11 cellular contexts compared by ENCODE assay signal in genomic region chr17:78130080-78130438, GRCh38. TPM values are rescaled to one million over a fixed set of nuclear protein-coding genes. Genes with fewer than 3 reads are reported as not detected.
A peak's percentile ranks its signal among the peaks of the same experiment; 100 is the strongest.
DNase-seq lines count a peak whose midpoint lies in the region; ATAC-seq, FAIRE-seq and TF ChIP-seq lines count a peak whose summit lies in the region.
"Had no signal": no experiment of that assay in that cellular context is flagged by ENCODE, and none has a peak within 500 bp of the region (broad histone marks: within the 10 kb centered on the region; RNA-seq: fewer than 3 reads in every experiment).

No MANE protein-coding gene starts in this region.

- peaks cover 30% of the 10 kb centered on the region for H3K36me3 Mint-ChIP-seq in activated T-helper 1 cell treated with anti-CD3 and anti-CD28 coated beads, Interleukin-12 subunit alpha, Interleukin-12 subunit beta, Interleukin-2, Interleukin-4 antibody, amounts not matched to agents 30 ng/mL and 10 ng/mL and 1 ng/mL, durations not matched to agents 14 hours and 24 hours and 36 hours (ENCODE audit: low read depth)
- H3K36me3 Mint-ChIP-seq in naive B cell: peaks cover 0 to 5% of the 10 kb centered on the region in 2 donors

- peaks cover 29% of the 10 kb centered on the region for H4K20me1 ChIP-seq in BLaER1

- ATAC-seq in naive B cell (ENCODE audit: low read depth in 2 of 2) (no peak), psoas muscle (no peak)

- no peaks in the 10 kb centered on the region for H3K27me3 Mint-ChIP-seq in activated T-helper 1 cell treated with anti-CD3 and anti-CD28 coated beads, Interleukin-12 subunit alpha, Interleukin-12 subunit beta, Interleukin-2, Interleukin-4 antibody, amounts not matched to agents 30 ng/mL and 10 ng/mL and 1 ng/mL, durations not matched to agents 14 hours and 24 hours and 36 hours (ENCODE audit: insufficient read depth)
- H3K27me3 Mint-ChIP-seq in naive B cell: no peaks in the 10 kb centered on the region

- TF ChIP-seq CTCF in psoas muscle (IDR thresholded peaks at IDR 0.05): no peak

- peaks cover 54% of the 10 kb centered on the region for H3K4me1 Mint-ChIP-seq in activated T-helper 1 cell treated with anti-CD3 and anti-CD28 coated beads, Interleukin-12 subunit alpha, Interleukin-12 subunit beta, Interleukin-2, Interleukin-4 antibody, amounts not matched to agents 30 ng/mL and 10 ng/mL and 1 ng/mL, durations not matched to agents 14 hours and 24 hours and 36 hours (ENCODE audit: low read depth)
- H3K4me1 Mint-ChIP-seq in naive B cell: peaks cover 58 to 81% (median 58%) of the 10 kb centered on the region in 3 donors

- H3K27me3 ChIP-seq in BLaER1 (no peaks in the 10 kb centered on the region), psoas muscle (ENCODE audit: insufficient read depth in 3 of 3, low read length in 2 of 3) (peaks cover 0 to 57% (median 16%) of the 10 kb centered on the region in 3 donors)

- no peaks in the 10 kb centered on the region for H3K9me3 Mint-ChIP-seq in activated T-helper 1 cell treated with anti-CD3 and anti-CD28 coated beads, Interleukin-12 subunit alpha, Interleukin-12 subunit beta, Interleukin-2, Interleukin-4 antibody, amounts not matched to agents 30 ng/mL and 10 ng/mL and 1 ng/mL, durations not matched to agents 14 hours and 24 hours and 36 hours
- no peaks in the 10 kb centered on the region for H3K9me3 Mint-ChIP-seq in naive B cell

- no peaks in the 10 kb centered on the region for H3K9me3 ChIP-seq in BLaER1
- no peaks in the 10 kb centered on the region for H3K9me3 ChIP-seq in psoas muscle

- H3K27ac Mint-ChIP-seq in activated T-helper 1 cell treated with anti-CD3 and anti-CD28 coated beads, Interleukin-12 subunit alpha, Interleukin-12 subunit beta, Interleukin-2, Interleukin-4 antibody, amounts not matched to agents 30 ng/mL and 10 ng/mL and 1 ng/mL, durations not matched to agents 14 hours and 24 hours and 36 hours: peak overlapping the region; percentile 99
- peak overlapping the region; percentile 70 to 99 (median 98) for H3K27ac Mint-ChIP-seq in naive B cell

- peaks cover 15% of the 10 kb centered on the region for H3K36me3 ChIP-seq in BLaER1
- H3K36me3 ChIP-seq in psoas muscle (ENCODE audit: insufficient read depth in 1 of 2, low read depth in 1 of 2): no peaks in the 10 kb centered on the region

- DNase-seq in GM12892 (ENCODE audit: insufficient read length) (no peak), naive B cell (peak; percentile 34), psoas muscle (no peak), NCI-H1930 (lab: John Stamatoyannopoulos, UW) (no peak), NCI-H187 (lab: John Stamatoyannopoulos, UW) (no peak), pons (ENCODE audit: low spot score) (no peak)
- DNase-seq in activated T-helper 1 cell treated with anti-CD3 and anti-CD28 coated beads, Interleukin-12 subunit alpha, Interleukin-12 subunit beta, Interleukin-2, Interleukin-4 antibody, amounts not matched to agents 30 ng/mL and 10 ng/mL and 1 ng/mL, durations not matched to agents 14 hours and 24 hours and 36 hours (ENCODE audit: low spot score): no peak

- intact Hi-C loops in activated T-helper 1 cell treated with anti-CD3 and anti-CD28 coated beads, Interleukin-12 subunit alpha, Interleukin-12 subunit beta, Interleukin-2, Interleukin-4 antibody, amounts not matched to agents 30 ng/mL and 10 ng/mL and 1 ng/mL, durations not matched to agents 14 hours and 24 hours and 36 hours (cut with micrococcal nuclease): loop anchor here (1.0 to 5.0 kb wide), 7 partner anchors 10 to 1403 kb away; partner anchors contain the start of genes JMJD6, METTL23 and TNRC6C
- intact Hi-C loops in psoas muscle (cut with DNase I): no loop called here

- WGBS in psoas muscle, 3 donors: 61 to 73% (median 71%) methylated on average over 6 of the region's 6 CpGs

- H3K4me3 ChIP-seq in BLaER1: peak overlapping the region; percentile 93
- H3K4me3 ChIP-seq in psoas muscle: no peak overlapping the region

- no peak for TF ChIP-seq POLR2A in GM12892 (IDR thresholded peaks at IDR 0.05; ENCODE audit: low read depth, low read length)

- peak overlapping the region; percentile 100 for H3K4me2 ChIP-seq in BLaER1

- H3K4me1 ChIP-seq in BLaER1 (peaks cover 86% of the 10 kb centered on the region), psoas muscle (peaks cover 9% of the 10 kb centered on the region)

- peak; percentile 14 for FAIRE-seq in GM12892 (lab: Jason Lieb, UNC)

- peak overlapping the region; percentile 79 for H3K9ac ChIP-seq in BLaER1

- peak overlapping the region; percentile 94 for H3K27ac ChIP-seq in BLaER1
- no peak overlapping the region for H3K27ac ChIP-seq in psoas muscle

- H3K4me3 Mint-ChIP-seq in activated T-helper 1 cell treated with anti-CD3 and anti-CD28 coated beads, Interleukin-12 subunit alpha, Interleukin-12 subunit beta, Interleukin-2, Interleukin-4 antibody, amounts not matched to agents 30 ng/mL and 10 ng/mL and 1 ng/mL, durations not matched to agents 14 hours and 24 hours and 36 hours: peak overlapping the region; percentile 98
- H3K4me3 Mint-ChIP-seq in naive B cell: peak overlapping the region; percentile 95 to 100 (median 97)

RNA-seq across cellular contexts. Expression of gene TMC8, which starts 0.5 kb away (rescaled TPM):
- 53.3 TPM for polyA plus RNA-seq in GM12892 (2012; ENCODE audit: missing spikeins)
- 234 and 239 TPM in 2 replicates for total RNA-seq in activated T-helper 1 cell treated with anti-CD3 and anti-CD28 coated beads, Interleukin-12 subunit alpha, Interleukin-12 subunit beta, Interleukin-2, Interleukin-4 antibody, amounts not matched to agents 30 ng/mL and 10 ng/mL and 1 ng/mL, durations not matched to agents 14 hours and 24 hours and 36 hours
- 100 to 1,000 TPM in 1 of 6 donors, 10 to 100 TPM in 5; 26.2 to 103 (median 55.2) TPM for polyA plus RNA-seq in naive B cell (ENCODE audit: low read depth in 6 of 6)
- total RNA-seq in psoas muscle: 1 to 10 TPM in 3 of 4 donors, under 1 TPM in 1; 0.89 to 2.8 (median 1.9) TPM
- polyA plus RNA-seq in psoas muscle: under 1 TPM; 0.30 to 0.79 (median 0.43) TPM
- total RNA-seq: RPMI7951 had no signal

RNA-seq across cellular contexts. Expression of gene TMC6, which starts 1.5 kb away (rescaled TPM):
- polyA plus RNA-seq in GM12892 (2012; ENCODE audit: missing spikeins): 55.0 TPM
- 265 and 268 TPM in 2 replicates for total RNA-seq in activated T-helper 1 cell treated with anti-CD3 and anti-CD28 coated beads, Interleukin-12 subunit alpha, Interleukin-12 subunit beta, Interleukin-2, Interleukin-4 antibody, amounts not matched to agents 30 ng/mL and 10 ng/mL and 1 ng/mL, durations not matched to agents 14 hours and 24 hours and 36 hours
- polyA plus RNA-seq in naive B cell (ENCODE audit: low read depth in 6 of 6): 100 to 1,000 TPM in 5 of 6 donors, 10 to 100 TPM in 1; 84.9 to 170 (median 141) TPM
- 10 to 100 TPM in 1 of 4 donors, 1 to 10 TPM in 3; 6.1 to 11.0 (median 7.9) TPM for total RNA-seq in psoas muscle
- 1 to 10 TPM; 2.7 to 3.9 (median 2.8) TPM for polyA plus RNA-seq in psoas muscle
- total RNA-seq: RPMI7951 had no signal

RNA-seq across cellular contexts. Expression of gene C17orf99, which starts 16.1 kb away (rescaled TPM):
- polyA plus RNA-seq in GM12892 (2012; ENCODE audit: missing spikeins): 4.3 TPM
- not detected in 2 replicates for total RNA-seq in activated T-helper 1 cell treated with anti-CD3 and anti-CD28 coated beads, Interleukin-12 subunit alpha, Interleukin-12 subunit beta, Interleukin-2, Interleukin-4 antibody, amounts not matched to agents 30 ng/mL and 10 ng/mL and 1 ng/mL, durations not matched to agents 14 hours and 24 hours and 36 hours
- polyA plus RNA-seq in naive B cell (ENCODE audit: low read depth in 6 of 6) (under 1 TPM in 1 of 6 donors, not detected in 5; 0.42 TPM), psoas muscle (not detected)
- not detected for total RNA-seq in psoas muscle
- total RNA-seq: activated CD8-positive, alpha-beta memory T cell treated with anti-CD3 and anti-CD28 coated beads for 36 hours; dermis microvascular lymphatic vessel endothelial cell; RPMI7951 had no signal

RNA-seq across cellular contexts. Expression of gene SYNGR2, which starts 38.3 kb away (rescaled TPM):
- polyA plus RNA-seq in GM12892 (2012; ENCODE audit: missing spikeins): 166 TPM
- total RNA-seq in activated T-helper 1 cell treated with anti-CD3 and anti-CD28 coated beads, Interleukin-12 subunit alpha, Interleukin-12 subunit beta, Interleukin-2, Interleukin-4 antibody, amounts not matched to agents 30 ng/mL and 10 ng/mL and 1 ng/mL, durations not matched to agents 14 hours and 24 hours and 36 hours: 131 and 133 TPM in 2 replicates
- polyA plus RNA-seq in naive B cell (ENCODE audit: low read depth in 6 of 6): 100 to 1,000 TPM; 490 to 908 (median 562) TPM
- total RNA-seq in psoas muscle: 100 to 1,000 TPM; 134 to 313 (median 192) TPM
- polyA plus RNA-seq in psoas muscle: 100 to 1,000 TPM in 2 of 3 donors, 10 to 100 TPM in 1; 61.7 to 181 (median 120) TPM

RNA-seq across cellular contexts. Expression of gene TK1, which starts 56.8 kb away (rescaled TPM):
- polyA plus RNA-seq in GM12892 (2012; ENCODE audit: missing spikeins): 49.8 TPM
- total RNA-seq in activated T-helper 1 cell treated with anti-CD3 and anti-CD28 coated beads, Interleukin-12 subunit alpha, Interleukin-12 subunit beta, Interleukin-2, Interleukin-4 antibody, amounts not matched to agents 30 ng/mL and 10 ng/mL and 1 ng/mL, durations not matched to agents 14 hours and 24 hours and 36 hours: 65.8 and 66.8 TPM in 2 replicates
- 1 to 10 TPM in 5 of 6 donors, under 1 TPM in 1; 0.91 to 3.5 (median 2.1) TPM for polyA plus RNA-seq in naive B cell (ENCODE audit: low read depth in 6 of 6)
- 1 to 10 TPM in 3 of 4 donors, under 1 TPM in 1; 0.68 to 3.1 (median 2.3) TPM for total RNA-seq in psoas muscle
- 1 to 10 TPM in 2 of 3 donors, under 1 TPM in 1; 0.88 to 1.5 (median 1.1) TPM for polyA plus RNA-seq in psoas muscle

Comparison
In these comparisons a context has a peak if more than half of its experiments do, and no peak if none do; other contexts are left out.
1. RNA of gene TMC8, which starts 0.5 kb away (total RNA-seq): 234 to 239 TPM in activated T-helper 1 cell treated with anti-CD3 and anti-CD28 coated beads, Interleukin-12 subunit alpha, Interleukin-12 subunit beta, Interleukin-2, Interleukin-4 antibody, amounts not matched to agents 30 ng/mL and 10 ng/mL and 1 ng/mL, durations not matched to agents 14 hours and 24 hours and 36 hours; 0.89 to 2.8 TPM in psoas muscle; every median in the first group is over 10 times any median in the second.
2. RNA of gene TMC6, which starts 1.5 kb away (total RNA-seq): 265 to 268 TPM in activated T-helper 1 cell treated with anti-CD3 and anti-CD28 coated beads, Interleukin-12 subunit alpha, Interleukin-12 subunit beta, Interleukin-2, Interleukin-4 antibody, amounts not matched to agents 30 ng/mL and 10 ng/mL and 1 ng/mL, durations not matched to agents 14 hours and 24 hours and 36 hours; 6.1 to 11.0 TPM in psoas muscle; every median in the first group is over 10 times any median in the second.